17 cellular contexts compared by ENCODE assay signal in the genomic region with DNA sequence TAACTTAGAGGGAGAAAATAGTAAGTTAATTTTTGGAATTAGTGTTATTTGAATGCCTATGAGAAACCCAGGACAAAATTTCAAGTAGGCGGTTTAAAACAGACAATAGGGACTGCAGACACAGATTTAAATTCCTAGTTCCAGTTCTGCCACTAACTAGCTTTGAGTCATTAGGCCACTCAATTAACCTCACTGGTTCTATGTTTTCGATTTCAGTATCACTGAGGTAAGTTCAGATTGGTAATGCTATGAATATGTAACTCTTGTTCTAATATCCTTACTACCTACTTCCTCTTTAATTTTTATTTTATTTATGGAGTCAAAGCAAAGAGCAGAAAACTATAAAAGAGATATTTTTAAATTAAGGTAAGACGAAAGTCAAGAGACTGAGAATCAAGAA. TPM values are rescaled to one million over a fixed set of nuclear protein-coding genes. Genes with fewer than 3 reads are reported as not detected.
DNase-seq lines count a peak whose midpoint lies in the region; ATAC-seq and TF ChIP-seq lines count a peak whose summit lies in the region.
"Had no signal": no experiment of that assay in that cellular context is flagged by ENCODE, and none has a peak within 500 bp of the region (broad histone marks: within the 10 kb centered on the region; RNA-seq: fewer than 3 reads in every experiment).

No MANE protein-coding gene starts in this region.

- H3K9me3 Mint-ChIP-seq in activated naive CD8-positive, alpha-beta T cell treated with anti-CD3 and anti-CD28 coated beads for 36 hours, result no peaks in the 10 kb centered on the region
- H3K9me3 Mint-ChIP-seq in activated T-helper 1 cell treated with anti-CD3 and anti-CD28 coated beads, Interleukin-12 subunit alpha, Interleukin-12 subunit beta, Interleukin-2, Interleukin-4 antibody, amounts not matched to agents 30 ng/mL and 10 ng/mL and 1 ng/mL, durations not matched to agents 14 hours and 24 hours and 36 hours, result no peaks in the 10 kb centered on the region
- H3K9me3 Mint-ChIP-seq: naive B cell had no signal

- H3K27ac ChIP-seq in dorsolateral prefrontal cortex, result no peak overlapping the region
- H3K27ac ChIP-seq: right lobe of liver, thyroid gland had no signal

- no peaks in the 10 kb centered on the region for H3K27me3 ChIP-seq in dorsolateral prefrontal cortex
- H3K27me3 ChIP-seq: right lobe of liver, thyroid gland had no signal

- peaks cover 2% of the 10 kb centered on the region for H3K4me1 Mint-ChIP-seq in activated naive CD8-positive, alpha-beta T cell treated with anti-CD3 and anti-CD28 coated beads for 36 hours
- no peaks in the 10 kb centered on the region for H3K4me1 Mint-ChIP-seq in activated T-helper 1 cell treated with anti-CD3 and anti-CD28 coated beads, Interleukin-12 subunit alpha, Interleukin-12 subunit beta, Interleukin-2, Interleukin-4 antibody, amounts not matched to agents 30 ng/mL and 10 ng/mL and 1 ng/mL, durations not matched to agents 14 hours and 24 hours and 36 hours (ENCODE audit: low read depth)

- H3K27me3 Mint-ChIP-seq in activated naive CD8-positive, alpha-beta T cell treated with anti-CD3 and anti-CD28 coated beads for 36 hours, result no peaks in the 10 kb centered on the region
- no peaks in the 10 kb centered on the region for H3K27me3 Mint-ChIP-seq in activated T-helper 1 cell treated with anti-CD3 and anti-CD28 coated beads, Interleukin-12 subunit alpha, Interleukin-12 subunit beta, Interleukin-2, Interleukin-4 antibody, amounts not matched to agents 30 ng/mL and 10 ng/mL and 1 ng/mL, durations not matched to agents 14 hours and 24 hours and 36 hours (ENCODE audit: insufficient read depth)
- H3K27me3 Mint-ChIP-seq: naive B cell had no signal

- H3K4me3 Mint-ChIP-seq in activated naive CD8-positive, alpha-beta T cell treated with anti-CD3 and anti-CD28 coated beads for 36 hours, result no peak overlapping the region
- H3K4me3 Mint-ChIP-seq in activated T-helper 1 cell treated with anti-CD3 and anti-CD28 coated beads, Interleukin-12 subunit alpha, Interleukin-12 subunit beta, Interleukin-2, Interleukin-4 antibody, amounts not matched to agents 30 ng/mL and 10 ng/mL and 1 ng/mL, durations not matched to agents 14 hours and 24 hours and 36 hours, result no peak overlapping the region
- H3K4me3 Mint-ChIP-seq: naive B cell had no signal

- no peak for TF ChIP-seq POLR2A in GM18505 (IDR thresholded peaks at IDR 0.05; ENCODE audit: borderline replicate concordance, extremely low read depth, insufficient read depth, insufficient read length)

- intact Hi-C loops in dorsolateral prefrontal cortex (cut with DNase I), result loop anchor here in 1 of 2 donors (10.0 kb wide), 1 partner anchor 244 kb away; no protein-coding TSS in a partner anchor
- intact Hi-C loops in activated T-helper 1 cell treated with anti-CD3 and anti-CD28 coated beads, Interleukin-12 subunit alpha, Interleukin-12 subunit beta, Interleukin-2, Interleukin-4 antibody, amounts not matched to agents 30 ng/mL and 10 ng/mL and 1 ng/mL, durations not matched to agents 14 hours and 24 hours and 36 hours (cut with micrococcal nuclease), result loop anchor here (10.0 kb wide), 2 partner anchors 444 to 624 kb away; a partner anchor contains a TSS

- no peak for TF ChIP-seq CTCF in dorsolateral prefrontal cortex (IDR thresholded peaks at IDR 0.05 in 54 of 56, conservative IDR thresholded peaks at IDR 0.05 in 2 of 56; ENCODE audit: low read depth in 1 of 56, partially characterized antibody in 56 of 56)

- ATAC-seq in GM18505 (IDR thresholded peaks at IDR 0.05; ENCODE audit: unreplicated experiment) (peak; percentile 95), GM19467 (IDR thresholded peaks at IDR 0.05; ENCODE audit: unreplicated experiment) (peak; percentile 95), HG02852 (IDR thresholded peaks at IDR 0.05; ENCODE audit: unreplicated experiment) (peak; percentile 97), HG03442 (IDR thresholded peaks at IDR 0.05; ENCODE audit: unreplicated experiment) (peak; percentile 99)
- ATAC-seq: HepG2, right lobe of liver had no signal

- H3K36me3 Mint-ChIP-seq in activated naive CD8-positive, alpha-beta T cell treated with anti-CD3 and anti-CD28 coated beads for 36 hours, result peaks cover 8% of the 10 kb centered on the region
- peaks cover 11% of the 10 kb centered on the region for H3K36me3 Mint-ChIP-seq in activated T-helper 1 cell treated with anti-CD3 and anti-CD28 coated beads, Interleukin-12 subunit alpha, Interleukin-12 subunit beta, Interleukin-2, Interleukin-4 antibody, amounts not matched to agents 30 ng/mL and 10 ng/mL and 1 ng/mL, durations not matched to agents 14 hours and 24 hours and 36 hours (ENCODE audit: low read depth)

- H3K4me3 ChIP-seq in dorsolateral prefrontal cortex, result no peak overlapping the region
- H3K4me3 ChIP-seq: right lobe of liver, thyroid gland had no signal

- DNase-seq in NCI-H774 (lab: John Stamatoyannopoulos, UW), result no peak
- DNase-seq in dorsolateral prefrontal cortex, result no peak
- DNase-seq in activated naive CD8-positive, alpha-beta T cell treated with anti-CD3 and anti-CD28 coated beads for 36 hours, result no peak
- DNase-seq in activated T-helper 1 cell treated with anti-CD3 and anti-CD28 coated beads, Interleukin-12 subunit alpha, Interleukin-12 subunit beta, Interleukin-2, Interleukin-4 antibody, amounts not matched to agents 30 ng/mL and 10 ng/mL and 1 ng/mL, durations not matched to agents 14 hours and 24 hours and 36 hours (ENCODE audit: low spot score), result no peak
- DNase-seq: activated CD4-positive, alpha-beta T cell treated with anti-CD3 and anti-CD28 coated beads for 4 hours; activated naive CD4-positive, alpha-beta T cell treated with anti-CD3 and anti-CD28 coated beads, Interleukin-2, amount 50 U/mL, for 16 hours; islet precursor cell; naive B cell; NCI-H1694; NK-92 treated with Interleukin-12 subunit alpha and Interleukin-12 subunit beta, amount 100 ng/mL, for 24 hours; right lobe of liver; thyroid gland had no signal

- H3K27ac Mint-ChIP-seq in activated naive CD8-positive, alpha-beta T cell treated with anti-CD3 and anti-CD28 coated beads for 36 hours, result no peak overlapping the region
- no peak overlapping the region for H3K27ac Mint-ChIP-seq in activated T-helper 1 cell treated with anti-CD3 and anti-CD28 coated beads, Interleukin-12 subunit alpha, Interleukin-12 subunit beta, Interleukin-2, Interleukin-4 antibody, amounts not matched to agents 30 ng/mL and 10 ng/mL and 1 ng/mL, durations not matched to agents 14 hours and 24 hours and 36 hours

RNA-seq across cellular contexts. Expression of a gene that starts 52.6 kb away (rescaled TPM):
- 10 to 100 TPM; 23.9 to 65.1 (median 41.0) TPM for total RNA-seq in dorsolateral prefrontal cortex
- total RNA-seq in activated naive CD8-positive, alpha-beta T cell treated with anti-CD3 and anti-CD28 coated beads for 36 hours, result 10 to 100 TPM in 1 of 2 experiments, 1 to 10 TPM in 1; 8.6 to 11.6 TPM
- 8.6 and 8.7 TPM in 2 replicates for total RNA-seq in activated T-helper 1 cell treated with anti-CD3 and anti-CD28 coated beads, Interleukin-12 subunit alpha, Interleukin-12 subunit beta, Interleukin-2, Interleukin-4 antibody, amounts not matched to agents 30 ng/mL and 10 ng/mL and 1 ng/mL, durations not matched to agents 14 hours and 24 hours and 36 hours
- total RNA-seq: HepG2 had no signal
